1 cellular context compared by ENCODE assay signal in the genomic region with DNA sequence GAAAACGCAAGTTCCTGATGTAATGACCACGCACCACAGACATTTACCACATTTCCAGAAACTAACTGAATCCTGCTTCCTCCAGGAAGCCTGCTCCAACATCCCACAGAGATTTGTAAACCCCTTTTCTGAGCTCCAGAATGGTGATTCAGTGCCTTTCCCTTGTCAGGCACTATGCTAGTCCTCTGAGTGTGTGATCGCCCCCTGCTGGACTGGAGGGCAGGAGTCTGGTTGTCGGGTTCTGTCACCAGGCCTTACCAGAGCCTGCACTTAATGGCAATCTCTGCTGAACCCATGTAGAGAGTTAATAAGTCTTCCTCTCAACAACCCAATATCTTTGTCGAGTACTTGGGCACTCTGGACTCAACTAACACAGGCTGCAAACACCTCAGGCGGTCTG.
TF ChIP-seq lines count a peak whose summit lies in the region.

No MANE protein-coding gene starts in this region.

TF ChIP-seq in SK-N-SH, 30 proteins besides CTCF, POLR2A, EP300 and RAD21 (continued from another document):
- TF ChIP-seq, protein P1, sequence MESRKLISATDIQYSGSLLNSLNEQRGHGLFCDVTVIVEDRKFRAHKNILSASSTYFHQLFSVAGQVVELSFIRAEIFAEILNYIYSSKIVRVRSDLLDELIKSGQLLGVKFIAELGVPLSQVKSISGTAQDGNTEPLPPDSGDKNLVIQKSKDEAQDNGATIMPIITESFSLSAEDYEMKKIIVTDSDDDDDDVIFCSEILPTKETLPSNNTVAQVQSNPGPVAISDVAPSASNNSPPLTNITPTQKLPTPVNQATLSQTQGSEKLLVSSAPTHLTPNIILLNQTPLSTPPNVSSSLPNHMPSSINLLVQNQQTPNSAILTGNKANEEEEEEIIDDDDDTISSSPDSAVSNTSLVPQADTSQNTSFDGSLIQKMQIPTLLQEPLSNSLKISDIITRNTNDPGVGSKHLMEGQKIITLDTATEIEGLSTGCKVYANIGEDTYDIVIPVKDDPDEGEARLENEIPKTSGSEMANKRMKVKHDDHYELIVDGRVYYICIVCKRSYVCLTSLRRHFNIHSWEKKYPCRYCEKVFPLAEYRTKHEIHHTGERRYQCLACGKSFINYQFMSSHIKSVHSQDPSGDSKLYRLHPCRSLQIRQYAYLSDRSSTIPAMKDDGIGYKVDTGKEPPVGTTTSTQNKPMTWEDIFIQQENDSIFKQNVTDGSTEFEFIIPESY (IDR thresholded peaks at IDR 0.05; ENCODE audit: borderline replicate concordance, low read depth): no peak
- TF ChIP-seq MEF2A (IDR thresholded peaks at IDR 0.05; ENCODE audit: borderline replicate concordance, low read depth) (no peak), FOSL2 (IDR thresholded peaks at IDR 0.05; ENCODE audit: borderline replicate concordance, low read depth) (no peak), TAF1 (IDR thresholded peaks at IDR 0.05; ENCODE audit: borderline replicate concordance, low read depth, low read length) (no peak), CHD2 (IDR thresholded peaks at IDR 0.05; ENCODE audit: low read length, partially characterized antibody) (no peak), RFX5 (IDR thresholded peaks at IDR 0.05; ENCODE audit: low read length) (no peak), NRF1 (IDR thresholded peaks at IDR 0.05; ENCODE audit: low read depth, low read length) (no peak)
- TF ChIP-seq, protein P2, sequence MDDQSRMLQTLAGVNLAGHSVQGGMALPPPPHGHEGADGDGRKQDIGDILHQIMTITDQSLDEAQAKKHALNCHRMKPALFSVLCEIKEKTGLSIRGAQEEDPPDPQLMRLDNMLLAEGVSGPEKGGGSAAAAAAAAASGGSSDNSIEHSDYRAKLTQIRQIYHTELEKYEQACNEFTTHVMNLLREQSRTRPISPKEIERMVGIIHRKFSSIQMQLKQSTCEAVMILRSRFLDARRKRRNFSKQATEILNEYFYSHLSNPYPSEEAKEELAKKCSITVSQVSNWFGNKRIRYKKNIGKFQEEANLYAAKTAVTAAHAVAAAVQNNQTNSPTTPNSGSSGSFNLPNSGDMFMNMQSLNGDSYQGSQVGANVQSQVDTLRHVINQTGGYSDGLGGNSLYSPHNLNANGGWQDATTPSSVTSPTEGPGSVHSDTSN (IDR thresholded peaks at IDR 0.05): no peak
TF ChIP-seq in SK-N-SH: peak in this region for 0.
